In the genomic region with DNA sequence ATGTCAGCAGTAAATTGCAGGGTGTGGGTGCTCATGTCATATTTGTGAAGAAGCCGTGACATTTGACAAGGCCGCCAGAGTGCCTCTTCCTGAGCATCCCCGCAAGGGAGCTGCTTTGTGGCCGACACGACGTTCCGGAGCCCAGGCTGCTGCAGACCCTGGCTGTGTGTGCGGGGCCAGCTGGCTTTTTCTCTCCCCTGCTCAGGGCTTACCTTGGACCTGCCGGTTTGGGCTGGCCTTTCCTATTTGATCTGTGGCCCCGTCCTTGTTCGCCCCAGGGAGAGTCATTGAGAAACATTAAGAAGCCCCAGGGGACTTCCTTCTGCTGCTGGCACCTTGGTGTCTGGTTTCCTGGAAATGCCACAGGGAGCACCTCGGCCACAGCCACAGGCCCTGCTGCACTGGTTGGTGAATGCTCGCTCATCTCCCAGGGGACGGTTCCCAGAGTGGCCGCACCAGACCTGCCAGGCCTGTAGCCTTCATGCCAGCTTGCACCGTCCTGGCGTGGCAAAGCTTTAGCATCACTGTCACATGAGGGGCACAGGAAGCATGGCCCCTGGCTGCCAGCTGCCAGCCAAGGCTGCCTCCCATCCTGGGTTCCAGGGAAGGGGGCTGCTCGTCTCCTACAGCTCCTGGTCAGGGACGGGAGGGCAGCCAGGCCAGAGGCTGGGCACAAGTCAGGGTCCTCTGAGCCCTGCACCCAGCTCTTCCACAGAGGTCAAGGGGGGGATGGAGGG, we compare ENCODE assay signal across 8 cellular contexts. TPM values are rescaled to one million over a fixed set of nuclear protein-coding genes. Genes with fewer than 3 reads are reported as not detected.
DNase-seq lines count a peak whose midpoint lies in the region; ATAC-seq and TF ChIP-seq lines count a peak whose summit lies in the region.

No MANE protein-coding gene starts in this region.

- no peaks in the 10 kb centered on the region for H3K27me3 Mint-ChIP-seq in CD4-positive, alpha-beta T cell
- no peaks in the 10 kb centered on the region for H3K27me3 Mint-ChIP-seq in activated naive CD8-positive, alpha-beta T cell treated with anti-CD3 and anti-CD28 coated beads for 36 hours
- no peaks in the 10 kb centered on the region for H3K27me3 Mint-ChIP-seq in natural killer cell (ENCODE audit: low read depth in 2 of 2)

- CTCF ChIA-PET in CD4-positive, alpha-beta T cell (lab: Charles Lee): interaction anchor here (1.2 to 6.7 kb wide), 6 partner anchors 9 to 111 kb away, joined by 3 to 64 read pairs (median 7); partner anchors contain the start of gene ANKRD13D

- H3K27ac Mint-ChIP-seq in CD4-positive, alpha-beta T cell: peak overlapping the region; percentile 90
- peak overlapping the region; percentile 99 for H3K27ac Mint-ChIP-seq in activated naive CD8-positive, alpha-beta T cell treated with anti-CD3 and anti-CD28 coated beads for 36 hours
- H3K27ac Mint-ChIP-seq in natural killer cell: peak overlapping the region; percentile 96 to 97

- H3K9me3 Mint-ChIP-seq in CD4-positive, alpha-beta T cell: no peaks in the 10 kb centered on the region
- H3K9me3 Mint-ChIP-seq in activated naive CD8-positive, alpha-beta T cell treated with anti-CD3 and anti-CD28 coated beads for 36 hours: no peaks in the 10 kb centered on the region
- no peaks in the 10 kb centered on the region for H3K9me3 Mint-ChIP-seq in natural killer cell

- no peak for TF ChIP-seq CTCF in CD4-positive, alpha-beta T cell (IDR thresholded peaks at IDR 0.05)
- no peak for TF ChIP-seq CTCF in natural killer cell (IDR thresholded peaks at IDR 0.05)

- H3K4me3 Mint-ChIP-seq in CD4-positive, alpha-beta T cell: peak overlapping the region; percentile 98
- peak overlapping the region; percentile 92 for H3K4me3 Mint-ChIP-seq in activated naive CD8-positive, alpha-beta T cell treated with anti-CD3 and anti-CD28 coated beads for 36 hours
- H3K4me3 Mint-ChIP-seq in natural killer cell: peak overlapping the region; percentile 97

- no peaks in the 10 kb centered on the region for H3K9me3 ChIP-seq in CD4-positive, alpha-beta T cell (ENCODE audit: control insufficient read depth, low read length)

- peaks cover 85% of the 10 kb centered on the region for H3K4me1 Mint-ChIP-seq in CD4-positive, alpha-beta T cell (ENCODE audit: low read depth)
- H3K4me1 Mint-ChIP-seq in activated naive CD8-positive, alpha-beta T cell treated with anti-CD3 and anti-CD28 coated beads for 36 hours: peaks cover 71% of the 10 kb centered on the region
- peaks cover 79 to 82% of the 10 kb centered on the region in 2 donors for H3K4me1 Mint-ChIP-seq in natural killer cell

- peak; percentile 35 for ATAC-seq in CD4-positive, alpha-beta T cell (ENCODE audit: poor library complexity)
- ATAC-seq in natural killer cell: peak; percentile 22 to 49 (median 42)
- ATAC-seq in GM19463 (IDR thresholded peaks at IDR 0.05; ENCODE audit: unreplicated experiment): no peak

- intact Hi-C loops in CD4-positive, alpha-beta T cell (cut with DNase I, micrococcal nuclease): loop anchor here in 1 of 2 experiments (1.0 kb wide), 1 partner anchor 16 kb away; no protein-coding TSS in a partner anchor
- intact Hi-C loops in natural killer cell (cut with micrococcal nuclease): no loop called here

- POLR2A ChIA-PET in CD4-positive, alpha-beta T cell (lab: Charles Lee): interaction anchor here (0.6 to 8.8 kb wide), 20 partner anchors 8 to 1847 kb away, joined by 3 to 188 read pairs (median 5); partner anchors contain the start of genes ANKRD13D, KDM2A, PPP1CA and RAD9A

- H3K27me3 ChIP-seq in CD4-positive, alpha-beta T cell (ENCODE audit: control insufficient read depth, insufficient read depth, low read length): no peaks in the 10 kb centered on the region

- H3K36me3 Mint-ChIP-seq in CD4-positive, alpha-beta T cell (ENCODE audit: low read depth): peaks cover 67% of the 10 kb centered on the region
- peaks cover 61% of the 10 kb centered on the region for H3K36me3 Mint-ChIP-seq in activated naive CD8-positive, alpha-beta T cell treated with anti-CD3 and anti-CD28 coated beads for 36 hours
- H3K36me3 Mint-ChIP-seq in natural killer cell: no peaks in the 10 kb centered on the region

- H3K27ac ChIP-seq in CD4-positive, alpha-beta T cell (ENCODE audit: low read depth, low read length): peak overlapping the region; percentile 90

- DNase-seq in CD4-positive, alpha-beta T cell: peak in 4 of 10 experiments; percentile 36 to 57 (median 46)
- peak; percentile 65 to 82 for DNase-seq in NCI-H526 (lab: John Stamatoyannopoulos, UW)
- peak; percentile 79 for DNase-seq in activated naive CD8-positive, alpha-beta T cell treated with anti-CD3 and anti-CD28 coated beads for 36 hours
- DNase-seq in natural killer cell: peak; percentile 56
- DNase-seq in inferior parietal cortex (ENCODE audit: extremely low spot score): no peak
- DNase-seq in NOMO-1 treated with DMSO at 0.1 percent for 48 hours (lab: John Stamatoyannopoulos, UW; ENCODE audit: unreplicated experiment): no peak
- no peak for DNase-seq in NCI-H446 treated with DMSO at 0.1 percent for 48 hours (lab: John Stamatoyannopoulos, UW)

RNA-seq across cellular contexts. Expression of gene GRK2, which starts 5.4 kb away (rescaled TPM):
- total RNA-seq in CD4-positive, alpha-beta T cell: 100 to 1,000 TPM; 309 to 325 TPM
- 100 to 1,000 TPM; 211 to 219 TPM for total RNA-seq in activated naive CD8-positive, alpha-beta T cell treated with anti-CD3 and anti-CD28 coated beads for 36 hours
- total RNA-seq in natural killer cell: 100 to 1,000 TPM; 390 to 482 (median 441) TPM

RNA-seq across cellular contexts. Expression of gene ANKRD13D, which starts 17.4 kb away (rescaled TPM):
- 100 to 1,000 TPM; 160 to 161 TPM for total RNA-seq in CD4-positive, alpha-beta T cell
- 10 to 100 TPM; 52.0 to 55.7 TPM for total RNA-seq in activated naive CD8-positive, alpha-beta T cell treated with anti-CD3 and anti-CD28 coated beads for 36 hours
- 100 to 1,000 TPM; 212 to 316 (median 231) TPM for total RNA-seq in natural killer cell

RNA-seq across cellular contexts. Expression of gene SSH3, which starts 31.6 kb away (rescaled TPM):
- total RNA-seq in CD4-positive, alpha-beta T cell: 1 to 10 TPM; 8.5 to 8.8 TPM
- 1 to 10 TPM; 4.6 to 4.7 TPM for total RNA-seq in activated naive CD8-positive, alpha-beta T cell treated with anti-CD3 and anti-CD28 coated beads for 36 hours
- 10 to 100 TPM; 34.3 to 42.7 (median 38.1) TPM for total RNA-seq in natural killer cell

Comparison
In these comparisons a context has a peak if more than half of its experiments do, and no peak if none do; other contexts are left out.
1. DNase-seq: peak in NCI-H526 (2 of 2), activated naive CD8-positive, alpha-beta T cell treated with anti-CD3 and anti-CD28 coated beads for 36 hours (single experiment) and natural killer cell (single experiment); none in inferior parietal cortex (single experiment), NOMO-1 treated with DMSO at 0.1 percent for 48 hours (single experiment) and NCI-H446 treated with DMSO at 0.1 percent for 48 hours (single experiment).
2. Peak in every context shown above with its lines, with median percentiles within 50 percentile points of each other: H3K27ac Mint-ChIP-seq and H3K4me3 Mint-ChIP-seq.